Comparison of ENCODE assay signal across 8 cellular contexts in genomic region chr10:32367793-32368453, GRCh38. TPM values are rescaled to one million over a fixed set of nuclear protein-coding genes. Genes with fewer than 3 reads are reported as not detected.
DNase-seq lines count a peak whose midpoint lies in the region; ATAC-seq and TF ChIP-seq lines count a peak whose summit lies in the region.

No MANE protein-coding gene starts in this region.

- peaks cover 0 to 46% of the 10 kb centered on the region in 2 donors for H3K4me1 ChIP-seq in right atrium auricular region
- H3K4me1 ChIP-seq in gastrocnemius medialis = peaks cover 34 to 41% of the 10 kb centered on the region in 2 donors

- TF ChIP-seq CTCF in GM10266 (IDR thresholded peaks at IDR 0.05; ENCODE audit: control insufficient read depth, insufficient read depth, low read depth, missing control alignments) (peak; percentile 77), right atrium auricular region (IDR thresholded peaks at IDR 0.05) (peak; percentile 52 to 85), gastrocnemius medialis (IDR thresholded peaks at IDR 0.05 in 4 of 5, conservative IDR thresholded peaks at IDR 0.05 in 1 of 5) (peak; percentile 76 to 82 (median 81))

- no peaks in the 10 kb centered on the region for H3K36me3 ChIP-seq in right atrium auricular region
- H3K36me3 ChIP-seq in gastrocnemius medialis = no peaks in the 10 kb centered on the region

- H3K27ac ChIP-seq in right atrium auricular region (no peak overlapping the region), gastrocnemius medialis (peak overlapping the region; percentile 43 to 88 (median 51))

- H3K9me3 ChIP-seq in right atrium auricular region = no peaks in the 10 kb centered on the region
- no peaks in the 10 kb centered on the region for H3K9me3 ChIP-seq in gastrocnemius medialis

- no peak for TF ChIP-seq POLR2A in gastrocnemius medialis (IDR thresholded peaks at IDR 0.05)

- intact Hi-C loops in gastrocnemius medialis (cut with DNase I; ENCODE audit: low total_unique reads) = loop anchor here (1.0 to 2.0 kb wide), 3 partner anchors 22 to 177 kb away; no protein-coding TSS in a partner anchor

- H3K27me3 ChIP-seq in right atrium auricular region = no peaks in the 10 kb centered on the region
- no peaks in the 10 kb centered on the region for H3K27me3 ChIP-seq in gastrocnemius medialis

- DNase-seq in GM10266 (ENCODE audit: extremely low spot score) = peak; percentile 44
- peak; percentile 64 for DNase-seq in Jurkat, Clone E6-1 (ENCODE audit: low read depth, low spot score)
- DNase-seq in T-helper 9 cell = peak; percentile 76
- peak in 46 of 58 donors; percentile 5 to 76 (median 35) for DNase-seq in anterior cingulate cortex (lab: John Stamatoyannopoulos, UW)
- DNase-seq in right atrium auricular region (ENCODE audit: low spot score) = peak; percentile 72
- peak; percentile 41 to 56 for DNase-seq in gastrocnemius medialis

- in situ Hi-C loops in gastrocnemius medialis (cut with MboI; ENCODE audit: low sequenced_read_pairs in 4 of 4) = loop anchor here in 3 of 4 donors (5.0 to 25.0 kb wide), 6 partner anchors 111 to 306 kb away; partner anchors contain the start of gene KIF5B (in 1 of the 3)

- ATAC-seq in gastrocnemius medialis (peak; percentile 69 to 71), HG02610 (IDR thresholded peaks at IDR 0.05; ENCODE audit: unreplicated experiment) (no peak), GM19395 (IDR thresholded peaks at IDR 0.05; ENCODE audit: unreplicated experiment) (no peak)

- no peak overlapping the region for H3K4me3 ChIP-seq in Jurkat, Clone E6-1 (ENCODE audit: low read length)
- H3K4me3 ChIP-seq in right atrium auricular region (no peak overlapping the region), gastrocnemius medialis (peak overlapping the region; percentile 23 to 40 (median 26))

RNA-seq across cellular contexts. Expression of gene EPC1, which starts 21.0 kb away (rescaled TPM):
- 20.8 TPM for polyA plus RNA-seq in Jurkat, Clone E6-1 (2012; ENCODE audit: insufficient read depth, insufficient read length)
- total RNA-seq in right atrium auricular region (10 to 100 TPM; 19.5 to 20.1 TPM), gastrocnemius medialis (10 to 100 TPM; 25.0 to 37.9 (median 29.3) TPM)

Comparison
In these comparisons a context has a peak if more than half of its experiments do, and no peak if none do; other contexts are left out.
1. H3K4me3 ChIP-seq: peak in gastrocnemius medialis (4 of 4); none in Jurkat, Clone E6-1 (single experiment) and right atrium auricular region (0 of 2).
2. H3K27ac ChIP-seq: peak in gastrocnemius medialis (4 of 4); none in right atrium auricular region (0 of 2).
3. ATAC-seq: peak in gastrocnemius medialis (2 of 2); none in HG02610 (single experiment) and GM19395 (single experiment).
4. Peak in every context shown above with its lines, with median percentiles within 50 percentile points of each other: DNase-seq and CTCF ChIP-seq.